ENCODE assay signal across 13 cellular contexts in genomic region chr5:169576181-169576598, GRCh38. TPM values are rescaled to one million over a fixed set of nuclear protein-coding genes. Genes with fewer than 3 reads are reported as not detected.
A peak's percentile ranks its signal among the peaks of the same experiment; 100 is the strongest.
DNase-seq lines count a peak whose midpoint lies in the region; ATAC-seq, FAIRE-seq and TF ChIP-seq lines count a peak whose summit lies in the region.
"Had no signal": no experiment of that assay in that cellular context is flagged by ENCODE, and none has a peak within 500 bp of the region (broad histone marks: within the 10 kb centered on the region; RNA-seq: fewer than 3 reads in every experiment).

No MANE protein-coding gene starts in this region.

- H3K9me3 Mint-ChIP-seq in activated naive CD8-positive, alpha-beta T cell treated with anti-CD3 and anti-CD28 coated beads, Interleukin-2, amount 50 U/mL, for 24 hours, result no peaks in the 10 kb centered on the region
- H3K9me3 Mint-ChIP-seq: activated T-helper 2 cell treated with anti-CD3 and anti-CD28 coated beads, Interferon-gamma antibody, Interleukin-2, Interleukin-4, amounts not matched to agents 10 μg/mL and 5 μg/mL and 100 μg/mL, durations not matched to agents 14 hours and 24 hours and 36 hours; dendritic cell treated with granulocyte-macrophage colony-stimulating factor and Interleukin-4, amounts not matched to agents 40 ng/mL and 50 ng/mL, for 4 days had no signal

- H3K27me3 Mint-ChIP-seq in activated naive CD8-positive, alpha-beta T cell treated with anti-CD3 and anti-CD28 coated beads, Interleukin-2, amount 50 U/mL, for 24 hours, result peaks cover 21% of the 10 kb centered on the region

- H3K4me1 Mint-ChIP-seq in activated naive CD8-positive, alpha-beta T cell treated with anti-CD3 and anti-CD28 coated beads, Interleukin-2, amount 50 U/mL, for 24 hours, result peaks cover 6% of the 10 kb centered on the region
- H3K4me1 Mint-ChIP-seq: naive B cell had no signal

- TF ChIP-seq CTCF in right atrium auricular region (IDR thresholded peaks at IDR 0.05) (no peak), left ventricle myocardium inferior (IDR thresholded peaks at IDR 0.05; ENCODE audit: borderline replicate concordance) (no peak), thyroid gland (IDR thresholded peaks at IDR 0.05) (no peak)

- WGBS in thyroid gland, 2 donors, result 5 to 11% methylated on average over 3 of the region's 3 CpGs

- H3K4me1 ChIP-seq in right atrium auricular region (no peaks in the 10 kb centered on the region), adipocyte (ENCODE audit: control insufficient read depth, insufficient read depth, low read length) (peaks cover 42% of the 10 kb centered on the region), left ventricle myocardium inferior (no peaks in the 10 kb centered on the region), thyroid gland (peaks cover 16 to 25% of the 10 kb centered on the region in 2 donors)

- no peak overlapping the region for H3K4me3 Mint-ChIP-seq in activated naive CD8-positive, alpha-beta T cell treated with anti-CD3 and anti-CD28 coated beads, Interleukin-2, amount 50 U/mL, for 24 hours
- H3K4me3 Mint-ChIP-seq: dendritic cell treated with granulocyte-macrophage colony-stimulating factor and Interleukin-4, amounts not matched to agents 40 ng/mL and 50 ng/mL, for 4 days; naive B cell had no signal

- H3K9me3 ChIP-seq in right atrium auricular region, result no peaks in the 10 kb centered on the region
- no peaks in the 10 kb centered on the region for H3K9me3 ChIP-seq in adipocyte (ENCODE audit: control insufficient read depth, low read length)
- H3K9me3 ChIP-seq in left ventricle myocardium inferior (replicated peaks), result no peaks in the 10 kb centered on the region
- H3K9me3 ChIP-seq in thyroid gland, result no peaks in the 10 kb centered on the region

- no peak overlapping the region for H3K27ac Mint-ChIP-seq in activated naive CD8-positive, alpha-beta T cell treated with anti-CD3 and anti-CD28 coated beads, Interleukin-2, amount 50 U/mL, for 24 hours
- H3K27ac Mint-ChIP-seq: activated T-helper 2 cell treated with anti-CD3 and anti-CD28 coated beads, Interferon-gamma antibody, Interleukin-2, Interleukin-4, amounts not matched to agents 10 μg/mL and 5 μg/mL and 100 μg/mL, durations not matched to agents 14 hours and 24 hours and 36 hours; dendritic cell treated with granulocyte-macrophage colony-stimulating factor and Interleukin-4, amounts not matched to agents 40 ng/mL and 50 ng/mL, for 4 days; naive B cell had no signal

- no peak overlapping the region for H3K4me3 ChIP-seq in right atrium auricular region
- H3K4me3 ChIP-seq in adipocyte (ENCODE audit: low read length), result no peak overlapping the region
- no peak overlapping the region for H3K4me3 ChIP-seq in left ventricle myocardium inferior
- no peak overlapping the region for H3K4me3 ChIP-seq in thyroid gland (replicated peaks in 1 of 3)

- no peak overlapping the region for H3K27ac ChIP-seq in right atrium auricular region
- peak overlapping the region; percentile 9 for H3K27ac ChIP-seq in left ventricle myocardium inferior (replicated peaks)
- H3K27ac ChIP-seq in thyroid gland, result peak overlapping the region in 2 of 3 donors; percentile 8 to 35
- H3K27ac ChIP-seq: WERI-Rb-1 had no signal

- peak overlapping the region; percentile 78 for H3K9ac ChIP-seq in adipocyte (ENCODE audit: low read length)

- peak; percentile 77 for ATAC-seq in Right ventricle myocardium inferior
- ATAC-seq in activated naive CD8-positive, alpha-beta T cell treated with anti-CD3 and anti-CD28 coated beads, Interleukin-2, amount 50 U/mL, for 24 hours, result no peak

- H3K36me3 ChIP-seq in right atrium auricular region (no peaks in the 10 kb centered on the region), adipocyte (ENCODE audit: control insufficient read depth, insufficient read depth, low read length, severe bottlenecking) (no peaks in the 10 kb centered on the region), left ventricle myocardium inferior (no peaks in the 10 kb centered on the region), thyroid gland (no peaks in the 10 kb centered on the region)
- H3K36me3 ChIP-seq: WERI-Rb-1 had no signal

- H3K27me3 ChIP-seq in right atrium auricular region, result no peaks in the 10 kb centered on the region
- H3K27me3 ChIP-seq in adipocyte (replicated peaks; ENCODE audit: control insufficient read depth, insufficient read depth, low read length), result no peaks in the 10 kb centered on the region
- H3K27me3 ChIP-seq in left ventricle myocardium inferior (ENCODE audit: low read depth), result peaks cover 50% of the 10 kb centered on the region
- no peaks in the 10 kb centered on the region for H3K27me3 ChIP-seq in thyroid gland

- TF ChIP-seq POLR2A in thyroid gland (IDR thresholded peaks at IDR 0.05), result no peak

- DNase-seq in Right ventricle myocardium inferior (ENCODE audit: missing footprints) (no peak), right atrium auricular region (ENCODE audit: low spot score) (no peak), adipocyte (ENCODE audit: low read depth) (peak; percentile 88), left ventricle myocardium inferior (no peak), thyroid gland (peak; percentile 14 to 18), NCI-H2081 (lab: John Stamatoyannopoulos, UW) (no peak), urothelium cell line (ENCODE audit: low spot score) (no peak)
- DNase-seq in activated naive CD8-positive, alpha-beta T cell treated with anti-CD3 and anti-CD28 coated beads, Interleukin-2, amount 50 U/mL, for 24 hours, result no peak
- DNase-seq: naive B cell, NCI-H1694, WERI-Rb-1 had no signal

- intact Hi-C loops in Right ventricle myocardium inferior (cut with DNase I), result no loop called here
- intact Hi-C loops in left ventricle myocardium inferior (cut with micrococcal nuclease), result no loop called here
- intact Hi-C loops in thyroid gland (cut with DNase I), result loop anchor here (10.0 kb wide), 2 partner anchors 271 to 581 kb away; partner anchors contain the start of gene SLIT3

- H3K36me3 Mint-ChIP-seq in activated naive CD8-positive, alpha-beta T cell treated with anti-CD3 and anti-CD28 coated beads, Interleukin-2, amount 50 U/mL, for 24 hours (ENCODE audit: low read depth), result no peaks in the 10 kb centered on the region
- H3K36me3 Mint-ChIP-seq: naive B cell had no signal

- FAIRE-seq in urothelium cell line (lab: Jason Lieb, UNC), result no peak

RNA-seq across cellular contexts. Expression of gene SPDL1, which starts 7.4 kb away (rescaled TPM):
- 4.6 TPM for total RNA-seq in Right ventricle myocardium inferior
- 1 to 10 TPM; 3.4 to 8.9 TPM for total RNA-seq in right atrium auricular region
- 4.3 TPM for total RNA-seq in left ventricle myocardium inferior
- 10 to 100 TPM in 1 of 4 donors, 1 to 10 TPM in 3; 4.1 to 19.3 (median 7.6) TPM for total RNA-seq in thyroid gland

Comparison
In these comparisons a context has a peak if more than half of its experiments do, and no peak if none do; other contexts are left out.
1. H3K27ac ChIP-seq: peak in left ventricle myocardium inferior (single experiment) and thyroid gland (2 of 3); none in right atrium auricular region (0 of 2).
2. DNase-seq: peak in adipocyte (single experiment) and thyroid gland (2 of 2); none in Right ventricle myocardium inferior (single experiment), right atrium auricular region (single experiment), left ventricle myocardium inferior (single experiment), activated naive CD8-positive, alpha-beta T cell treated with anti-CD3 and anti-CD28 coated beads, Interleukin-2, amount 50 U/mL, for 24 hours (single experiment), NCI-H2081 (0 of 2) and urothelium cell line (single experiment).